8 cellular contexts compared by ENCODE assay signal in the genomic region with DNA sequence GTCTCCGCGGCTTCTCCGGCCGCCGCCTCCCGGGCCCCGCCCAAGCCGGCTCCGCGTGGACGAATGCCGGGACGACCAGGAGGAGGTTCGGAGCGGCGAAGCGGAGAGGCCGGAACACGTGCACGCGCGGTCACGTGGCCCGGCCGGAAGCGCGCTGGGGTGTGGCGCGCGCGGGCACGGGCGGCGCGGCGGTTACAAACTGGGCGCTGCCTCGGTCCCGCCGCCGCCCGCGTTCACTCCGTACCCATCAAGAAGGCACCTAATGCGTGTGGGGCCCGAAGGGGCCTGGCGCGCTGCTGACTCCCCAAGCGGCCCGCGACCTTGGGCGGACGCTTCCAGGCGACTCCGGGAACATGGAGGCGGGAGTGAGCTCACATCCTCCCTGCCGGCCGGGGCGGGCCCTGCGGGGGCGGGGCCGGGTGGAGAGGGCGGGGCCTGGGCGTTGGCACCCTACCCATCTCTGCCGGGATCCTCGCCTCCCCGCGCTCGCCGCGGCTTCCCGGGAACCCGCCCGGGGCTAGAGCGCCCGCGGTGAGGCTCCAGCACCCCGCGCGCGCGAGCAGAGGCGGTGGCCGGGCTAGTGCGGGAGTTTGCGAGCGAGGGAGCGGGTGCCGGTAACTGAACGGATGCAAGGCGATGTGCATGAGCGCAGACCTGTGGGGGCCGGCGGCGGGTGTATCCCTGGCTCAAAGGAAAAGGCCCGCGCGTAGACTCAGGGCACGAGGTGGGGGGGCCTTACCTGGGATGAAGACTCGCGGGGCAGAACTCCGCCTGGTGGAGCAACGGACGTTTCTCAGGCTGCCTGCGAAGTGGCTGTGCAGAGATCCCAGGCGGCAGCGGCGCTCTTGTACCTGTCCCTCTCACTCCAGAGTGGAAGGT. TPM values are rescaled to one million over a fixed set of nuclear protein-coding genes. Genes with fewer than 3 reads are reported as not detected.
DNase-seq lines count a peak whose midpoint lies in the region; ATAC-seq and TF ChIP-seq lines count a peak whose summit lies in the region.

TMEM185B (minus strand) TSS at position 367 of the 879 bp plus-strand sequence. CDS start 424 bp downstream, outside the sequence.

- H3K4me3 ChIP-seq in BE2C (ENCODE audit: low read depth, low read length) (peak within 1 kb of the TSS; percentile 52), colonic mucosa (peak within 1 kb of the TSS; percentile 55)

- intact Hi-C loops in colonic mucosa (cut with DNase I) = no loop called here

- peak; percentile 82 for DNase-seq in BE2C
- DNase-seq in NCI-H446 treated with DMSO at 0.1 percent for 48 hours (lab: John Stamatoyannopoulos, UW) = peak; percentile 76
- peak; percentile 89 to 91 for DNase-seq in activated CD4-positive, alpha-beta T cell treated with anti-CD3 and anti-CD28 coated beads for 4 hours
- DNase-seq in colonic mucosa = peak; percentile 94
- DNase-seq in left lobe of liver (ENCODE audit: low spot score) = peak; percentile 94
- DNase-seq in stimulated activated CD4-positive, alpha-beta T cell treated with anti-CD3 and anti-CD28 coated beads, Interleukin-2, amount 100 ng/mL, for 48 hours = peak; percentile 87 to 89

- no peak for TF ChIP-seq CTCF in BE2C (IDR thresholded peaks at IDR 0.05; ENCODE audit: low read depth, low read length)
- no peak for TF ChIP-seq CTCF in colonic mucosa (IDR thresholded peaks at IDR 0.05)

- ATAC-seq in GM19043 (IDR thresholded peaks at IDR 0.05; ENCODE audit: low read depth, unreplicated experiment) (peak; percentile 82), HG03354 (IDR thresholded peaks at IDR 0.05; ENCODE audit: poor library complexity, severe bottlenecking, unreplicated experiment) (peak; percentile 84), left lobe of liver (peak; percentile 97)

- H3K27me3 ChIP-seq in BE2C = no peaks in the 10 kb centered on the region
- H3K27me3 ChIP-seq in colonic mucosa = no peaks in the 10 kb centered on the region

- H3K4me1 ChIP-seq in BE2C (peaks cover 5% of the 10 kb centered on the region), colonic mucosa (peaks cover 4% of the 10 kb centered on the region)

- H3K9ac ChIP-seq in colonic mucosa (ENCODE audit: low read depth in 2 of 2, low read length in 2 of 2) = peak within 1 kb of the TSS; percentile 74 to 84

- H3K9me3 ChIP-seq in BE2C = peaks cover 6% of the 10 kb centered on the region; the same call in 1 of the 2 replicates
- no peaks in the 10 kb centered on the region for H3K9me3 ChIP-seq in colonic mucosa

- H3K36me3 ChIP-seq in BE2C = peaks cover 4% of the 10 kb centered on the region
- H3K36me3 ChIP-seq in colonic mucosa = no peaks in the 10 kb centered on the region

- H3K27ac ChIP-seq in colonic mucosa = peak within 1 kb of the TSS; percentile 76

RNA-seq across cellular contexts. Expression of gene TMEM185B, which starts in this region (rescaled TPM):
- 19.6 TPM for polyA plus RNA-seq in BE2C (2012; ENCODE audit: insufficient read depth, insufficient read length, low read depth)
- 10 to 100 TPM; 14.4 to 16.5 TPM for total RNA-seq in colonic mucosa
- 3.4 TPM for total RNA-seq in left lobe of liver

Comparison
In these comparisons a context has a peak if more than half of its experiments do, and no peak if none do; other contexts are left out.
1. Peak in every context shown above with its lines: DNase-seq, ATAC-seq, H3K4me3 ChIP-seq and H3K27ac ChIP-seq.